ENCODE assay signal across 15 cellular contexts in the genomic region with DNA sequence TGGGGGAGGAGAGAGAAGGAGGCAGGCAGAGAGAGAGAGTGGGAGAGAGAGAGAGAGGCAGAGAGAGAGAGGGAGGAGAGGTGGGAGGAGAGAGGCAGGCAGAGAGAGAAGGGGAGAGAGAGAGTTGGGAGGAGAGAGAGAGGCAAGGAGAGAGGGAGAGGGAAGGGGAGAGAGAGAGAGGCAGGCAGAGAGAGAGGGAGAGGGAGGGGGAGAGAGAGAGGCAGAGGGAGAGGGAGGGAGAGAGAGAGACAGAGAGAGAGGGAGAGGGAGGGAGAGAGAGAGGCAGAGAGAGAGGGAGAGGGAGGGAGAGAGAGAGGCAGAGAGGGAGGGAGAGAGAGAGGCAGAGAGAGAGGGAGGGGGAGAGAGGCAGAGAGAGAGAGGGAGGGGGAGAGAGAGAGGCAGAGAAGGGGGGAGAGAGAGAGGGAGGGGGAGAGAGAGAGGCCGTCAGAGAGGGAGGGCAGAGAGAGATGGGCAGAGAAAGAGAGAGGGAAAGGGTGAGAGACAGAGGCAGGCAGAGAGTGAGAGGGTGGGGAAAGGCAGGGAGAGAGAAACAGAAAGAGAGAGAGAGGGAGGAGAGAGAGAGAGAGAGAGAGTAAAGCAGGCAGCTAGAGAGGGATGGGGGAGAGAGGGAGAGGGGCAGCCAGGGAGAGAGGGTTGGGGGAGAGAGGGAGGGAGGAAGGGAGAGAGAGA.
"Had no signal": no experiment of that assay in that cellular context is flagged by ENCODE, and none has a peak within 500 bp of the region (broad histone marks: within the 10 kb centered on the region; RNA-seq: fewer than 3 reads in every experiment).

No MANE protein-coding gene starts in this region.

- H3K36me3 Mint-ChIP-seq: activated CD8-positive, alpha-beta memory T cell treated with anti-CD3 and anti-CD28 coated beads, Interleukin-2, amount 10 ng/mL, durations not matched to agents 7 days and 5 days; activated naive CD8-positive, alpha-beta T cell had no signal

- H3K27me3 ChIP-seq: colonic mucosa, right atrium auricular region had no signal

- H3K27ac ChIP-seq: breast epithelium, colonic mucosa, epithelial cell of prostate, gastrocnemius medialis, neutrophil, right atrium auricular region, skin epidermis, tibial nerve had no signal

- H3K9me3 Mint-ChIP-seq: activated T-cell treated with anti-CD3 and anti-CD28 coated beads, Interleukin-2, amount 50 U/mL, for 24 hours had no signal

- H3K27me3 Mint-ChIP-seq: activated CD8-positive, alpha-beta memory T cell treated with anti-CD3 and anti-CD28 coated beads, Interleukin-2, amount 10 ng/mL, durations not matched to agents 7 days and 5 days had no signal

- H3K4me3 Mint-ChIP-seq: activated CD8-positive, alpha-beta memory T cell treated with anti-CD3 and anti-CD28 coated beads, Interleukin-2, amount 10 ng/mL, durations not matched to agents 7 days and 5 days; activated naive CD8-positive, alpha-beta T cell; activated T-cell treated with anti-CD3 and anti-CD28 coated beads, Interleukin-2, amount 50 U/mL, for 24 hours had no signal

- H3K4me1 Mint-ChIP-seq: activated CD8-positive, alpha-beta memory T cell treated with anti-CD3 and anti-CD28 coated beads, Interleukin-2, amount 10 ng/mL, durations not matched to agents 7 days and 5 days had no signal

- H3K9me3 ChIP-seq: breast epithelium, colonic mucosa, gastrocnemius medialis, neutrophil, right atrium auricular region, tibial nerve had no signal

- H3K4me1 ChIP-seq: breast epithelium, colonic mucosa, gastrocnemius medialis, right atrium auricular region had no signal

- H3K36me3 ChIP-seq: breast epithelium, colonic mucosa, gastrocnemius medialis, neutrophil, right atrium auricular region, tibial nerve had no signal

- H3K4me3 ChIP-seq: breast epithelium, colonic mucosa, gastrocnemius medialis, right atrium auricular region, skin epidermis, tibial nerve had no signal

- DNase-seq: activated CD4-positive, alpha-beta T cell treated with anti-CD3 and anti-CD28 coated beads for 1 hour; activated CD4-positive, alpha-beta T cell treated with anti-CD3 and anti-CD28 coated beads, Interleukin-2, amount 50 U/mL, for 48 hours; activated CD8-positive, alpha-beta memory T cell treated with anti-CD3 and anti-CD28 coated beads, Interleukin-2, amount 10 ng/mL, durations not matched to agents 7 days and 5 days; activated effector memory CD4-positive, alpha-beta T cell treated with anti-CD3 and anti-CD28 coated beads, Interleukin-2, amount 50 U/mL, for 16 hours; activated T-cell treated with anti-CD3 and anti-CD28 coated beads, Interleukin-2, amount 50 U/mL, for 24 hours; colonic mucosa; effector CD8-positive, alpha-beta T cell; gastrocnemius medialis had no signal

- H3K27ac Mint-ChIP-seq: activated CD8-positive, alpha-beta memory T cell treated with anti-CD3 and anti-CD28 coated beads, Interleukin-2, amount 10 ng/mL, durations not matched to agents 7 days and 5 days; activated naive CD8-positive, alpha-beta T cell; activated T-cell treated with anti-CD3 and anti-CD28 coated beads, Interleukin-2, amount 50 U/mL, for 24 hours had no signal
